ENCODE assay signal across 12 cellular contexts in the genomic region with DNA sequence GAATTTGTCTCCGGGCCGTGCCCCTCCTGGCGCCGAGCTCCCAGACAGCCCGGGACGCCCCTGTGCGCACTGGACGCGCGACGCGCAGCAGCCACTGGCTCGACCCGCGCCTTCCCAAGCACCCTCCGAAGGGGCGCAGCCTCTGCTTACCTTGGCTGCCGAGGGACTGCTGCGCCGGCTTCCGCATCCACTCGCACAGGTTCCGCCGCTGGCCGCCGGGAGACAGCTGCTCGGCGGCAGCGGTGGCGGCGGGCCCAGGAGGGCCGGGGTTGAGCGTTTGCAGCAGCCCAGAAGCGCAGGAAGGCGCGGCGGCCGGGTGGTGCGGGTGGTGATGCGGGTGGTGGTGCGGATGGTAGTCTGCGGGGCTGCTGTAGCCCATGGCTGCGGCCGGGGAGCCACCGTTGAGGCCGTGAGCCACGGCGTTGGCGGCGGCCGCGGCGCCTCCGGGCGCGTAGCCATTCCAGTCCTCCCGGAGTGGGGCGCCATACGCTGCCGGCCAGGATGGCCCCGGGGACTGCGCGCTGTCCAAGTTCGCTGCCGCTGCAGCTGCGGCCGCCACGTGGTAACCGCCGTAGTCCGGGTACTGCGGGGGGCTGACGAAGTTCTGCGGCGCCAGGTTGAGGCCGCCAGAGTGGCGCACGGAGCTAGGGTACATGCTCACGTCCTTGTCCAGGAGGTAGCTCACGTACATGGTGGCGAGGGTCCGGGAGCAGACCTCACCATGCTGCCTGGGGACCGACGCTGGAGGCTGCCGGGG. TPM values are rescaled to one million over a fixed set of nuclear protein-coding genes. Genes with fewer than 3 reads are reported as not detected.
DNase-seq lines count a peak whose midpoint lies in the region; ATAC-seq, FAIRE-seq and TF ChIP-seq lines count a peak whose summit lies in the region.
"Had no signal": no experiment of that assay in that cellular context is flagged by ENCODE, and none has a peak within 500 bp of the region (broad histone marks: within the 10 kb centered on the region; RNA-seq: fewer than 3 reads in every experiment).

No MANE protein-coding gene starts in this region.

- H3K9me3 ChIP-seq in ES-I3 (ENCODE audit: control insufficient read depth, insufficient read depth, low read length) (no peaks in the 10 kb centered on the region), neuronal stem cell (replicated peaks in 1 of 2; ENCODE audit: control insufficient read depth in 2 of 2, insufficient read depth in 1 of 2, low read depth in 1 of 2, low read length in 2 of 2) (peaks cover 0 to 2% of the 10 kb centered on the region in 2 donors)

- H2BK5ac ChIP-seq in neuronal stem cell (ENCODE audit: low read length) = no peak overlapping the region

- H2BK120ac ChIP-seq in neuronal stem cell (ENCODE audit: low read depth, low read length) = no peak overlapping the region

- no peaks in the 10 kb centered on the region for H3K36me3 ChIP-seq in ES-I3 (ENCODE audit: insufficient read depth, low read length)
- H3K36me3 ChIP-seq in neuronal stem cell (replicated peaks in 1 of 2; ENCODE audit: control insufficient read depth in 2 of 2, insufficient read depth in 2 of 2, low read length in 2 of 2) = no peaks in the 10 kb centered on the region

- TF ChIP-seq POLR2A in NB4 (IDR thresholded peaks at IDR 0.05; ENCODE audit: extremely low read depth, insufficient read length) (no peak), GM12891 (IDR thresholded peaks at IDR 0.05; ENCODE audit: low read depth, low read length) (no peak)

- peak overlapping the region; percentile 87 for H2BK12ac ChIP-seq in neuronal stem cell (ENCODE audit: low read length)

- FAIRE-seq in GM12891 (lab: Jason Lieb, UNC) = no peak
- FAIRE-seq: astrocyte had no signal

- H3K14ac ChIP-seq in neuronal stem cell (ENCODE audit: low read length) = peak overlapping the region; percentile 50

- H2BK15ac ChIP-seq in neuronal stem cell (ENCODE audit: low read length) = peak overlapping the region; percentile 43

- TF ChIP-seq CTCF in NB4 (IDR thresholded peaks at IDR 0.05; ENCODE audit: low read depth, low read length) = peak; percentile 5
- no peak for TF ChIP-seq CTCF in coronary artery (IDR thresholded peaks at IDR 0.05)

- no peak overlapping the region for H3K27ac ChIP-seq in coronary artery
- H3K27ac ChIP-seq in neuronal stem cell (replicated peaks; ENCODE audit: low read length) = no peak overlapping the region

- peak overlapping the region; percentile 61 for H2AFZ ChIP-seq in neuronal stem cell (ENCODE audit: low read length)

- DNase-seq in NB4 (ENCODE audit: low read depth) (peak; percentile 72), coronary artery (ENCODE audit: low spot score) (no peak), neuronal stem cell (ENCODE audit: low spot score) (no peak), NAMALWA (ENCODE audit: low spot score) (no peak), GM12891 (ENCODE audit: insufficient read length, low spot score) (no peak), posterior vena cava (ENCODE audit: low spot score) (no peak)
- DNase-seq: DND-41, Kasumi-1 had no signal

- H3K4me3 ChIP-seq in NB4 (ENCODE audit: low read depth, low read length) = peak overlapping the region; percentile 48
- H3K4me3 ChIP-seq in coronary artery = peak overlapping the region; percentile 47
- H3K4me3 ChIP-seq in neuronal stem cell (ENCODE audit: low read length in 2 of 2) = peak overlapping the region in 1 of 2 donors; percentile 72

- peaks cover 1% of the 10 kb centered on the region for H3K79me1 ChIP-seq in neuronal stem cell (ENCODE audit: low read depth, low read length)

- peak overlapping the region; percentile 78 for H4K8ac ChIP-seq in neuronal stem cell (ENCODE audit: low read depth, low read length)

- peak overlapping the region; percentile 69 for H3K4me2 ChIP-seq in neuronal stem cell (ENCODE audit: insufficient read depth, low read length, poor library complexity, severe bottlenecking)

- no peak for ATAC-seq in GM19397 (IDR thresholded peaks at IDR 0.05; ENCODE audit: unreplicated experiment)

- H3K4ac ChIP-seq in neuronal stem cell (ENCODE audit: low read length) = no peak overlapping the region

- H3K18ac ChIP-seq in neuronal stem cell (ENCODE audit: low read length) = peak overlapping the region; percentile 96

- no CpG with 5 or more reads among the region's 85 CpGs for WGBS in neuronal stem cell (ENCODE audit: extremely low coverage in 2 of 2, insufficient read length in 2 of 2, insufficient replicate concordance in 1 of 2), 2 donors

- H3K4me1 ChIP-seq in ES-I3 (ENCODE audit: insufficient read depth, low read length) = peaks cover 19% of the 10 kb centered on the region; the same call in 1 of the 2 replicates
- H3K4me1 ChIP-seq in neuronal stem cell (ENCODE audit: control insufficient read depth in 2 of 2, insufficient read depth in 1 of 2, low read depth in 1 of 2, low read length in 2 of 2) = peaks cover 6 to 28% of the 10 kb centered on the region in 2 donors

- H3K23ac ChIP-seq in neuronal stem cell (ENCODE audit: low read depth, low read length, poor library complexity) = peak overlapping the region; percentile 77

- peak overlapping the region; percentile 35; the same call in 1 of the 2 replicates for H3K9ac ChIP-seq in ES-I3 (ENCODE audit: low read depth, low read length)
- peak overlapping the region; percentile 39 for H3K9ac ChIP-seq in neuronal stem cell (ENCODE audit: low read depth, low read length, poor library complexity)

- intact Hi-C loops in posterior vena cava (cut with DNase I) = no loop called here

- H3K27me3 ChIP-seq in neuronal stem cell (ENCODE audit: control insufficient read depth in 3 of 3, insufficient read depth in 3 of 3, low read depth in 1 of 3, low read length in 3 of 3) = peaks cover 60 to 100% (median 82%) of the 10 kb centered on the region in 3 experiments

- no peak overlapping the region for H4K91ac ChIP-seq in neuronal stem cell (ENCODE audit: low read depth, low read length, poor library complexity)

- H2AK5ac ChIP-seq in neuronal stem cell (ENCODE audit: low read depth, low read length) = no peak overlapping the region

TF ChIP-seq in GM12891, 5 proteins besides CTCF, POLR2A, EP300 and RAD21:
- TF ChIP-seq POLR2AphosphoS5 (IDR thresholded peaks at IDR 0.05; ENCODE audit: low read depth, low read length) = no peak
- TF ChIP-seq TAF1 (IDR thresholded peaks at IDR 0.05; ENCODE audit: low read depth, low read length) = no peak
- TF ChIP-seq POU2F2 (IDR thresholded peaks at IDR 0.05; ENCODE audit: low read depth, low read length) = no peak
- TF ChIP-seq PAX5 (IDR thresholded peaks at IDR 0.05; ENCODE audit: insufficient read depth, low read length, severe bottlenecking) = no peak
- TF ChIP-seq SPI1 (IDR thresholded peaks at IDR 0.05; ENCODE audit: low read depth, low read length) = no peak

RNA-seq across cellular contexts. Expression of a gene that starts 0.6 kb away (rescaled TPM):
- polyA plus RNA-seq in neuronal stem cell (2013, experiment 1 of 2) = 0.03 TPM
- polyA plus RNA-seq in neuronal stem cell (2013, experiment 2 of 2) = 0.03 TPM
- not detected for polyA plus RNA-seq in GM12891 (2012; ENCODE audit: low read depth, missing spikeins)
- total RNA-seq in posterior vena cava = not detected
- total RNA-seq: astrocyte; naive thymus-derived CD8-positive, alpha-beta T cell had no signal
- polyA plus RNA-seq: naive thymus-derived CD8-positive, alpha-beta T cell had no signal

RNA-seq across cellular contexts. Expression of a gene that starts 20.0 kb away (rescaled TPM):
- polyA plus RNA-seq in neuronal stem cell (2013, experiment 1 of 2) = not detected
- not detected for polyA plus RNA-seq in neuronal stem cell (2013, experiment 2 of 2)
- polyA plus RNA-seq in GM12891 (2012; ENCODE audit: low read depth, missing spikeins) = not detected
- not detected for total RNA-seq in posterior vena cava
- total RNA-seq: astrocyte; naive thymus-derived CD8-positive, alpha-beta T cell had no signal
- polyA plus RNA-seq: naive thymus-derived CD8-positive, alpha-beta T cell had no signal

RNA-seq across cellular contexts. Expression of a gene that starts 48.7 kb away (rescaled TPM):
- not detected for polyA plus RNA-seq in neuronal stem cell (2013, experiment 1 of 2)
- polyA plus RNA-seq in neuronal stem cell (2013, experiment 2 of 2) = not detected
- polyA plus RNA-seq in GM12891 (2012; ENCODE audit: low read depth, missing spikeins) = not detected
- not detected for total RNA-seq in posterior vena cava
- total RNA-seq: astrocyte; naive thymus-derived CD8-positive, alpha-beta T cell had no signal
- polyA plus RNA-seq: naive thymus-derived CD8-positive, alpha-beta T cell had no signal
